1 cellular context compared by ENCODE assay signal in genomic region chr9:93137362-93137761, GRCh38.
TF ChIP-seq lines count a peak whose summit lies in the region.

No MANE protein-coding gene starts in this region.

TF ChIP-seq in HepG2, 621 proteins besides CTCF, POLR2A, EP300 and RAD21:
- TF ChIP-seq ZNF678 (CRISPR knock-in tag; IDR thresholded peaks at IDR 0.05) (no peak), SP2 (CRISPR knock-in tag; IDR thresholded peaks at IDR 0.05) (no peak), ARNT (IDR thresholded peaks at IDR 0.05) (no peak), ZNF577 (CRISPR knock-in tag; IDR thresholded peaks at IDR 0.05; ENCODE audit: borderline replicate concordance, low read depth) (no peak)
- TF ChIP-seq, protein P1, sequence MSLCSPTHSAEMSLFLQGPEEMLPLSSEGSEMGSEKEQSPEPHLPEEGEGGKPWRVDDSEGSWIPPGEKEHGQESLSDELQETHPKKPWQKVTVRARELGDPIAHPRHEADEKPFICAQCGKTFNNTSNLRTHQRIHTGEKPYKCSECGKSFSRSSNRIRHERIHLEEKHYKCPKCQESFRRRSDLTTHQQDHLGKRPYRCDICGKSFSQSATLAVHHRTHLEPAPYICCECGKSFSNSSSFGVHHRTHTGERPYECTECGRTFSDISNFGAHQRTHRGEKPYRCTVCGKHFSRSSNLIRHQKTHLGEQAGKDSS (CRISPR knock-in tag; IDR thresholded peaks at IDR 0.05; ENCODE audit: borderline replicate concordance, low read depth): no peak
- TF ChIP-seq, protein P2, sequence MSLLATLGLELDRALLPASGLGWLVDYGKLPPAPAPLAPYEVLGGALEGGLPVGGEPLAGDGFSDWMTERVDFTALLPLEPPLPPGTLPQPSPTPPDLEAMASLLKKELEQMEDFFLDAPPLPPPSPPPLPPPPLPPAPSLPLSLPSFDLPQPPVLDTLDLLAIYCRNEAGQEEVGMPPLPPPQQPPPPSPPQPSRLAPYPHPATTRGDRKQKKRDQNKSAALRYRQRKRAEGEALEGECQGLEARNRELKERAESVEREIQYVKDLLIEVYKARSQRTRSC (CRISPR knock-in tag; IDR thresholded peaks at IDR 0.05; ENCODE audit: low read depth): no peak
- TF ChIP-seq, protein P3, sequence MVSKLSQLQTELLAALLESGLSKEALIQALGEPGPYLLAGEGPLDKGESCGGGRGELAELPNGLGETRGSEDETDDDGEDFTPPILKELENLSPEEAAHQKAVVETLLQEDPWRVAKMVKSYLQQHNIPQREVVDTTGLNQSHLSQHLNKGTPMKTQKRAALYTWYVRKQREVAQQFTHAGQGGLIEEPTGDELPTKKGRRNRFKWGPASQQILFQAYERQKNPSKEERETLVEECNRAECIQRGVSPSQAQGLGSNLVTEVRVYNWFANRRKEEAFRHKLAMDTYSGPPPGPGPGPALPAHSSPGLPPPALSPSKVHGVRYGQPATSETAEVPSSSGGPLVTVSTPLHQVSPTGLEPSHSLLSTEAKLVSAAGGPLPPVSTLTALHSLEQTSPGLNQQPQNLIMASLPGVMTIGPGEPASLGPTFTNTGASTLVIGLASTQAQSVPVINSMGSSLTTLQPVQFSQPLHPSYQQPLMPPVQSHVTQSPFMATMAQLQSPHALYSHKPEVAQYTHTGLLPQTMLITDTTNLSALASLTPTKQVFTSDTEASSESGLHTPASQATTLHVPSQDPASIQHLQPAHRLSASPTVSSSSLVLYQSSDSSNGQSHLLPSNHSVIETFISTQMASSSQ (IDR thresholded peaks at IDR 0.05; ENCODE audit: low read depth): no peak
- TF ChIP-seq, protein P3 (CRISPR knock-in tag; IDR thresholded peaks at IDR 0.05; ENCODE audit: borderline replicate concordance): no peak
TF ChIP-seq in HepG2: peak in this region for 0.
